Comparison of ENCODE assay signal across 8 cellular contexts in genomic region chr14:20343855-20344205, GRCh38. TPM values are rescaled to one million over a fixed set of nuclear protein-coding genes. Genes with fewer than 3 reads are reported as not detected.
A peak's percentile ranks its signal among the peaks of the same experiment; 100 is the strongest.
DNase-seq lines count a peak whose midpoint lies in the region; TF ChIP-seq lines count a peak whose summit lies in the region.

No MANE protein-coding gene starts in this region.

- intact Hi-C loops in CD14-positive monocyte (cut with micrococcal nuclease) (loop anchor here (2.0 to 10.0 kb wide), 4 partner anchors 15 to 338 kb away; partner anchors contain the start of genes APEX1 (in 2 of the 2), OSGEP (in 2 of the 2) and RNASE4 (in 1 of the 2)), ascending aorta (cut with DNase I) (loop anchor here (1.0 to 5.0 kb wide), 8 partner anchors 11 to 1133 kb away; partner anchors contain the start of genes CCNB1IP1, HNRNPC, PNP and RAB2B)

- TF ChIP-seq CTCF in CD14-positive monocyte (IDR thresholded peaks at IDR 0.05) (no peak), ascending aorta (IDR thresholded peaks at IDR 0.05) (no peak)

- no peaks in the 10 kb centered on the region for H3K27me3 ChIP-seq in ascending aorta
- H3K27me3 ChIP-seq in thymus (ENCODE audit: control insufficient read depth, insufficient read depth), result no peaks in the 10 kb centered on the region

- peaks cover 7 to 21% of the 10 kb centered on the region in 2 donors for H3K36me3 Mint-ChIP-seq in CD14-positive monocyte

- peaks cover 0 to 3% (median 2%) of the 10 kb centered on the region in 3 donors for H3K27me3 Mint-ChIP-seq in CD14-positive monocyte (ENCODE audit: low read depth in 3 of 3)

- 4% methylated on average over 3 of the region's 3 CpGs for WGBS in thymus

- peaks cover 6 to 30% of the 10 kb centered on the region in 2 donors for H3K36me3 ChIP-seq in ascending aorta
- peaks cover 3% of the 10 kb centered on the region for H3K36me3 ChIP-seq in thymus (ENCODE audit: control insufficient read depth, insufficient read depth)

- H3K9me3 ChIP-seq in ascending aorta (no peaks in the 10 kb centered on the region), thymus (ENCODE audit: control insufficient read depth) (no peaks in the 10 kb centered on the region)

- H3K4me3 Mint-ChIP-seq in CD14-positive monocyte, result peak overlapping the region; percentile 95 to 96

- H3K4me3 ChIP-seq in ascending aorta (peak overlapping the region; percentile 60 to 77), thymus (ENCODE audit: low read length) (peak overlapping the region; percentile 67)

- DNase-seq in CD14-positive monocyte (ENCODE audit: low spot score) (no peak), LHCN-M2 (ENCODE audit: low read depth) (peak; percentile 28), ascending aorta (ENCODE audit: low spot score in 2 of 2) (no peak), kidney glomerular epithelial cell (lab: John Stamatoyannopoulos, UW) (peak; percentile 22), iPS-NIHi7 (ENCODE audit: extremely low spot score) (no peak), germinal center (ENCODE audit: low spot score) (no peak)
- no peak for DNase-seq in stimulated activated CD4-positive, alpha-beta T cell treated with anti-CD3 and anti-CD28 coated beads, Interleukin-4, amount 100 ng/mL, for 24 hours

- H3K4me1 ChIP-seq in ascending aorta (peaks cover 4 to 9% of the 10 kb centered on the region in 2 donors), thymus (ENCODE audit: control insufficient read depth, insufficient read depth, low read length) (no peaks in the 10 kb centered on the region)

- H3K9me3 Mint-ChIP-seq in CD14-positive monocyte, result no peaks in the 10 kb centered on the region

- H3K27ac ChIP-seq in ascending aorta, result peak overlapping the region; percentile 87 to 89
- peak overlapping the region; percentile 89 for H3K27ac ChIP-seq in thymus (ENCODE audit: low read depth)

- H3K4me1 Mint-ChIP-seq in CD14-positive monocyte, result peaks cover 9% of the 10 kb centered on the region

- peak overlapping the region; percentile 93 to 98 (median 96) for H3K27ac Mint-ChIP-seq in CD14-positive monocyte

RNA-seq across cellular contexts. Expression of gene PARP2, which starts 0.4 kb away (rescaled TPM):
- polyA plus RNA-seq in CD14-positive monocyte (1 to 10 TPM; 1.8 to 3.9 TPM), thymus (12.7 TPM)
- total RNA-seq in LHCN-M2 (2014; rRNA removed) (25.5 and 28.0 TPM in 2 replicates), ascending aorta (0.32 TPM)
- 14.1 TPM for polyA plus RNA-seq in LHCN-M2 (2012)

RNA-seq across cellular contexts. Expression of gene CCNB1IP1, which starts 10.8 kb away (rescaled TPM):
- polyA plus RNA-seq in CD14-positive monocyte, result 1 to 10 TPM; 3.5 to 5.4 TPM
- 39.3 and 39.5 TPM in 2 replicates for total RNA-seq in LHCN-M2 (2014; rRNA removed)
- polyA plus RNA-seq in LHCN-M2 (2012), result 22.5 TPM
- total RNA-seq in ascending aorta, result 12.6 TPM
- 58.6 TPM for polyA plus RNA-seq in thymus

RNA-seq across cellular contexts. Expression of gene TTC5, which starts 38.1 kb away (rescaled TPM):
- 10 to 100 TPM; 17.3 to 18.4 TPM for polyA plus RNA-seq in CD14-positive monocyte
- 10.3 and 16.8 TPM in 2 replicates for total RNA-seq in LHCN-M2 (2014; rRNA removed)
- 17.8 TPM for polyA plus RNA-seq in LHCN-M2 (2012)
- total RNA-seq in ascending aorta, result 7.8 TPM
- 7.2 TPM for polyA plus RNA-seq in thymus

Comparison
In these comparisons a context has a peak if more than half of its experiments do, and no peak if none do; other contexts are left out.
1. DNase-seq: peak in LHCN-M2 (single experiment) and kidney glomerular epithelial cell (single experiment); none in CD14-positive monocyte (single experiment), ascending aorta (0 of 2), stimulated activated CD4-positive, alpha-beta T cell treated with anti-CD3 and anti-CD28 coated beads, Interleukin-4, amount 100 ng/mL, for 24 hours (single experiment), iPS-NIHi7 (single experiment) and germinal center (single experiment).
2. RNA of gene PARP2, which starts 0.4 kb away (total RNA-seq): 25.5 to 28.0 TPM in LHCN-M2; 0.32 TPM in ascending aorta (single experiment); every median in the first group is over 10 times any median in the second.